ENCODE assay signal across 16 cellular contexts in genomic region chr9:129556576-129557191, GRCh38.
A peak's percentile ranks its signal among the peaks of the same experiment; 100 is the strongest.
DNase-seq lines count a peak whose midpoint lies in the region; ATAC-seq and TF ChIP-seq lines count a peak whose summit lies in the region.
"Had no signal": no experiment of that assay in that cellular context is flagged by ENCODE, and none has a peak within 500 bp of the region (broad histone marks: within the 10 kb centered on the region; RNA-seq: fewer than 3 reads in every experiment).

No MANE protein-coding gene starts in this region.

- H3K36me3 ChIP-seq in BLaER1 treated with 17β-estradiol and CSF1 and Interleukin-3, amounts not matched to agents 10 nM and 100 nM = no peaks in the 10 kb centered on the region
- no peaks in the 10 kb centered on the region for H3K36me3 ChIP-seq in IMR-90 (ENCODE audit: control insufficient read depth, insufficient read depth, low read length)
- no peaks in the 10 kb centered on the region for H3K36me3 ChIP-seq in ectodermal cell (ENCODE audit: control insufficient read depth, insufficient read depth, low read length)
- H3K36me3 ChIP-seq in neuron (ENCODE audit: insufficient read depth, low read length) = no peaks in the 10 kb centered on the region
- no peaks in the 10 kb centered on the region for H3K36me3 ChIP-seq in upper lobe of left lung
- H3K36me3 ChIP-seq: HAP-1, left lung, sigmoid colon had no signal

- H2BK15ac ChIP-seq in IMR-90 (ENCODE audit: low read depth, low read length) = peak overlapping the region; percentile 72

- H4K20me1 ChIP-seq in BLaER1 treated with 17β-estradiol and CSF1 and Interleukin-3, amounts not matched to agents 10 nM and 100 nM = no peaks in the 10 kb centered on the region
- H4K20me1 ChIP-seq in IMR-90 (ENCODE audit: insufficient read depth, low read length) = no peaks in the 10 kb centered on the region

- H3K23ac ChIP-seq in IMR-90 (ENCODE audit: low read depth, low read length) = peak overlapping the region; percentile 76; the same call in 1 of the 2 replicates

- H2AFZ ChIP-seq in IMR-90 (replicated peaks; ENCODE audit: low read length, poor library complexity) = peak overlapping the region; percentile 93
- H2AFZ ChIP-seq in neuron (ENCODE audit: low read depth, low read length) = no peak overlapping the region

- H4K8ac ChIP-seq in IMR-90 (ENCODE audit: low read depth in 2 of 2, low read length in 2 of 2) = peak overlapping the region; percentile 98 to 99

- no TSS peak for BruUV-seq in IMR-90 (replicated peaks; lab: Mats Ljungman, UMichigan)

- H2BK120ac ChIP-seq in IMR-90 (ENCODE audit: low read depth, low read length) = peak overlapping the region; percentile 97

- TF ChIP-seq RAD21 in IMR-90 (IDR thresholded peaks at IDR 0.05; ENCODE audit: low read length) = no peak

- TF ChIP-seq EP300 in upper lobe of left lung (IDR thresholded peaks at IDR 0.05) = no peak

- peak overlapping the region in 9 of 11 experiments; percentile 66 to 78 (median 71); a peak in 15 of 22 replicates for H3K9ac ChIP-seq in BLaER1 treated with 17β-estradiol and CSF1 and Interleukin-3, amounts not matched to agents 10 nM and 100 nM
- H3K9ac ChIP-seq in IMR-90 (ENCODE audit: low read depth, low read length) = peak overlapping the region; percentile 77

- peaks cover 19% of the 10 kb centered on the region for H3K9me1 ChIP-seq in IMR-90 (ENCODE audit: insufficient read depth, low read length)

- peaks cover 6 to 15% (median 11%) of the 10 kb centered on the region in 11 experiments for H3K27me3 ChIP-seq in BLaER1 treated with 17β-estradiol and CSF1 and Interleukin-3, amounts not matched to agents 10 nM and 100 nM
- no peaks in the 10 kb centered on the region for H3K27me3 ChIP-seq in IMR-90 (ENCODE audit: control insufficient read depth, insufficient read depth, low read length)
- H3K27me3 ChIP-seq in ectodermal cell (ENCODE audit: control insufficient read depth, insufficient read depth, low read length, poor library complexity, severe bottlenecking) = no peaks in the 10 kb centered on the region
- no peaks in the 10 kb centered on the region for H3K27me3 ChIP-seq in neuron (ENCODE audit: insufficient read depth, low read length)
- H3K27me3 ChIP-seq in upper lobe of left lung = no peaks in the 10 kb centered on the region
- H3K27me3 ChIP-seq: left lung, sigmoid colon had no signal

- H3K18ac ChIP-seq in IMR-90 (ENCODE audit: low read depth, low read length) = peak overlapping the region; percentile 96

- peak overlapping the region; percentile 99 for H2AK5ac ChIP-seq in IMR-90 (ENCODE audit: low read depth, low read length)

- peaks cover 46 to 88% (median 77%) of the 10 kb centered on the region in 10 experiments for H3K4me1 ChIP-seq in BLaER1 treated with 17β-estradiol and CSF1 and Interleukin-3, amounts not matched to agents 10 nM and 100 nM
- H3K4me1 ChIP-seq in IMR-90 (ENCODE audit: control insufficient read depth, insufficient read depth, low read length) = peaks cover 28% of the 10 kb centered on the region
- peaks cover 60% of the 10 kb centered on the region for H3K4me1 ChIP-seq in ectodermal cell (ENCODE audit: control insufficient read depth, insufficient read depth, low read length)
- H3K4me1 ChIP-seq in neuron (ENCODE audit: insufficient read depth, low read length) = peaks cover 53% of the 10 kb centered on the region
- H3K4me1 ChIP-seq in upper lobe of left lung = peaks cover 0 to 8% (median 0%) of the 10 kb centered on the region in 4 donors

- no peaks in the 10 kb centered on the region for H3K9me3 ChIP-seq in BLaER1 treated with 17β-estradiol and CSF1 and Interleukin-3, amounts not matched to agents 10 nM and 100 nM (replicated peaks in 1 of 11)
- no peaks in the 10 kb centered on the region for H3K9me3 ChIP-seq in IMR-90 (ENCODE audit: control insufficient read depth, insufficient read depth, low read length)
- no peaks in the 10 kb centered on the region for H3K9me3 ChIP-seq in ectodermal cell (ENCODE audit: control insufficient read depth, low read length)
- no peaks in the 10 kb centered on the region for H3K9me3 ChIP-seq in neuron (ENCODE audit: low read length)
- H3K9me3 ChIP-seq in upper lobe of left lung = no peaks in the 10 kb centered on the region
- H3K9me3 ChIP-seq: HAP-1, left lung, sigmoid colon had no signal

- peak overlapping the region; percentile 91 for H3K4ac ChIP-seq in IMR-90 (ENCODE audit: low read depth, low read length)

- H3K4me3 ChIP-seq in BLaER1 treated with 17β-estradiol and CSF1 and Interleukin-3, amounts not matched to agents 10 nM and 100 nM = no peak overlapping the region
- H3K4me3 ChIP-seq in IMR-90 (ENCODE audit: insufficient read depth, low read depth, low read length) (no peak overlapping the region), ectodermal cell (ENCODE audit: insufficient read depth, low read depth, low read length) (peak overlapping the region; percentile 16), neuron (ENCODE audit: low read length) (peak overlapping the region; percentile 15), upper lobe of left lung (no peak overlapping the region)
- H3K4me3 ChIP-seq: HAP-1, left lung, sigmoid colon had no signal

- peak overlapping the region in 9 of 11 experiments; percentile 75 to 89 (median 84); a peak in 19 of 22 replicates for H3K27ac ChIP-seq in BLaER1 treated with 17β-estradiol and CSF1 and Interleukin-3, amounts not matched to agents 10 nM and 100 nM
- H3K27ac ChIP-seq in IMR-90 (ENCODE audit: insufficient read depth, low read length) (peak overlapping the region; percentile 91), ectodermal cell (ENCODE audit: insufficient read depth, low read depth, low read length, poor library complexity, severe bottlenecking) (peak overlapping the region; percentile 98), upper lobe of left lung (no peak overlapping the region)
- H3K27ac ChIP-seq: HL-60, left lung, sigmoid colon had no signal

- POLR2A ChIA-PET in IMR-90 (lab: Charles Lee; ENCODE audit: unreplicated experiment) = no interaction called here

- no peak for TF ChIP-seq POLR2A in IMR-90 (IDR thresholded peaks at IDR 0.05; ENCODE audit: low read depth, low read length)
- no peak for TF ChIP-seq POLR2A in upper lobe of left lung (IDR thresholded peaks at IDR 0.05)

- no peak for DNase-seq in IMR-90
- DNase-seq in SW 1271 (lab: John Stamatoyannopoulos, UW) = no peak
- no peak for DNase-seq in NCI-H1048 (lab: John Stamatoyannopoulos, UW)
- DNase-seq in NCI-H128 (lab: John Stamatoyannopoulos, UW; ENCODE audit: unreplicated experiment) = no peak
- DNase-seq in upper lobe of left lung = no peak
- DNase-seq: activated CD4-positive, alpha-beta T cell treated with anti-CD3 and anti-CD28 coated beads for 36 hours; naive thymus-derived CD4-positive, alpha-beta T cell; NCI-H1930; sigmoid colon; stimulated activated naive CD4-positive, alpha-beta T cell treated with Interleukin-2 at 50 U/mL for 16 hours had no signal

- WGBS in IMR-90 (ENCODE audit: extremely low coverage in 2 of 2, insufficient read length in 1 of 2), 2 experiments = 60% methylated on average over 1 of the region's 10 CpGs; no CpG with 5 or more reads in 1 of the 2 experiments
- 14 to 17% methylated on average over 8 to 9 of the region's 10 CpGs for WGBS in ectodermal cell, 2 experiments
- 89 to 94% methylated on average over 10 of the region's 10 CpGs for WGBS in upper lobe of left lung, 2 donors

- in situ Hi-C loops in IMR-90 (cut with MboI; ENCODE audit: low sequenced_read_pairs) = no loop called here

- H3K14ac ChIP-seq in IMR-90 (replicated peaks; ENCODE audit: low read depth, low read length) = peak overlapping the region; percentile 95

- peak overlapping the region; percentile 74 for H3K56ac ChIP-seq in IMR-90 (ENCODE audit: extremely low read depth, insufficient read depth, low read length)

- no peaks in the 10 kb centered on the region for H3K79me1 ChIP-seq in IMR-90 (ENCODE audit: low read depth in 1 of 2, low read length in 2 of 2)

- CTCF ChIA-PET in IMR-90 (lab: Yijun Ruan, JAX) = no interaction called here

- peak overlapping the region; percentile 70 for H2BK5ac ChIP-seq in IMR-90 (ENCODE audit: low read depth, low read length, poor library complexity, severe bottlenecking)

- peak overlapping the region; percentile 91 for H2BK20ac ChIP-seq in IMR-90 (ENCODE audit: low read depth, low read length)

- dilution Hi-C loops in IMR-90 (cut with HindIII; ENCODE audit: low sequenced_read_pairs, unreplicated experiment) = no loop called here

- peak overlapping the region; percentile 94 for H2AK9ac ChIP-seq in IMR-90 (replicated peaks; ENCODE audit: low read depth, low read length, poor library complexity)

- peak overlapping the region; percentile 99 for H4K91ac ChIP-seq in IMR-90 (ENCODE audit: insufficient read depth, low read depth, low read length)

- no peak for ATAC-seq in IMR-90 (ENCODE audit: low read depth)
- no peak for ATAC-seq in upper lobe of left lung (ENCODE audit: low FRiP score in 2 of 2)
- ATAC-seq: activated CD4-positive, alpha-beta T cell treated with anti-CD3 and anti-CD28 coated beads for 36 hours; left lung; naive thymus-derived CD4-positive, alpha-beta T cell had no signal

- intact Hi-C loops in IMR-90 (cut with micrococcal nuclease) = no loop called here

- peak overlapping the region; percentile 36 to 79 (median 65); a peak in 21 of 22 replicates for H3K4me2 ChIP-seq in BLaER1 treated with 17β-estradiol and CSF1 and Interleukin-3, amounts not matched to agents 10 nM and 100 nM
- peak overlapping the region; percentile 49 for H3K4me2 ChIP-seq in IMR-90 (ENCODE audit: low read depth, low read length)

- H4K5ac ChIP-seq in IMR-90 (ENCODE audit: low read depth, low read length) = peak overlapping the region; percentile 97

- no peak for TF ChIP-seq CTCF in IMR-90 (conservative IDR thresholded peaks at IDR 0.05; ENCODE audit: low read depth, low read length)
- TF ChIP-seq CTCF in upper lobe of left lung (IDR thresholded peaks at IDR 0.05) = no peak

TF ChIP-seq in IMR-90, 13 proteins besides CTCF, POLR2A, EP300 and RAD21:
- TF ChIP-seq ELK1 (IDR thresholded peaks at IDR 0.05; ENCODE audit: borderline replicate concordance, low read depth, low read length) = no peak
- no peak for TF ChIP-seq MAZ (IDR thresholded peaks at IDR 0.05; ENCODE audit: borderline replicate concordance, low read depth, low read length)
- TF ChIP-seq MAFK (IDR thresholded peaks at IDR 0.05; ENCODE audit: low read depth, low read length) = no peak
- TF ChIP-seq CEBPB (IDR thresholded peaks at IDR 0.05; ENCODE audit: low read depth, low read length) = no peak
- TF ChIP-seq RFX5 (IDR thresholded peaks at IDR 0.05; ENCODE audit: low read depth, low read length) = no peak
- no peak for TF ChIP-seq CHD1 (IDR thresholded peaks at IDR 0.05; ENCODE audit: low read depth, low read length)

Comparison
In these comparisons a context has a peak if more than half of its experiments do, and no peak if none do; other contexts are left out.
1. H3K27ac ChIP-seq: peak in BLaER1 treated with 17β-estradiol and CSF1 and Interleukin-3, amounts not matched to agents 10 nM and 100 nM (9 of 11), IMR-90 (single experiment) and ectodermal cell (single experiment); none in upper lobe of left lung (0 of 4).
2. H3K4me3 ChIP-seq: peak in ectodermal cell (single experiment) and neuron (single experiment); none in BLaER1 treated with 17β-estradiol and CSF1 and Interleukin-3, amounts not matched to agents 10 nM and 100 nM (0 of 10), IMR-90 (single experiment) and upper lobe of left lung (0 of 4).